3 cellular contexts compared by ENCODE assay signal in genomic region chr19:40938007-40938406, GRCh38.
DNase-seq lines count a peak whose midpoint lies in the region; FAIRE-seq and TF ChIP-seq lines count a peak whose summit lies in the region.
"Not testable (repeated sequence)": the region's sequence is repeated elsewhere in the genome, so short reads cannot be mapped to it uniquely, and the experiment has no call there.

No MANE protein-coding gene starts in this region.

- not testable (repeated sequence) for H3K9me3 ChIP-seq in HEK293 (ENCODE audit: control insufficient read depth, insufficient read depth, low read depth, low read length)

- H3K36me3 ChIP-seq in HEK293 (ENCODE audit: control insufficient read depth in 2 of 2, insufficient read depth in 1 of 2, low read length in 2 of 2), result not testable (repeated sequence)

- H3K27ac ChIP-seq in HEK293 (ENCODE audit: extremely low read depth, low read depth, low read length), result not testable (repeated sequence)

- peak; percentile 40 for FAIRE-seq in urothelium cell line (lab: Jason Lieb, UNC)

- POLR2A ChIA-PET in HEK293 (lab: Yijun Ruan, JAX), result not testable (repeated sequence)

- TF ChIP-seq CTCF in HEK293 (tag by site-specific recombination; IDR thresholded peaks at IDR 0.05), result not testable (repeated sequence)

- not testable (repeated sequence) for H3K4me1 ChIP-seq in HEK293 (ENCODE audit: control insufficient read depth, insufficient read depth, low read length)

- DNase-seq in islet precursor cell, result peak; percentile 21
- DNase-seq in urothelium cell line (ENCODE audit: low spot score), result not testable (repeated sequence)

- CTCF ChIA-PET in HEK293 (lab: Yijun Ruan, JAX), result interaction anchor here (0.5 to 1.2 kb wide), 3 partner anchors 17 to 42 kb away, joined by 3 to 8 read pairs (median 3); no protein-coding TSS in a partner anchor

- H3K4me3 ChIP-seq in HEK293 (ENCODE audit: low read depth, low read length), result not testable (repeated sequence)

TF ChIP-seq in HEK293, 187 proteins besides CTCF, POLR2A, EP300 and RAD21:
- 0 out of 2 replicates have a peak, but pooled peaks have one; percentile 55 for TF ChIP-seq SCRT1 (tag by site-specific recombination; IDR thresholded peaks at IDR 0.05; ENCODE audit: borderline replicate concordance)
- TF ChIP-seq SCRT2 (tag by site-specific recombination; IDR thresholded peaks at IDR 0.05), result peak; percentile 92
- TF ChIP-seq ZSCAN16 (tag by site-specific recombination; IDR thresholded peaks at IDR 0.05), result peak; percentile 71; the same call in 1 of the 2 replicates
